21 cellular contexts compared by ENCODE assay signal in the genomic region with DNA sequence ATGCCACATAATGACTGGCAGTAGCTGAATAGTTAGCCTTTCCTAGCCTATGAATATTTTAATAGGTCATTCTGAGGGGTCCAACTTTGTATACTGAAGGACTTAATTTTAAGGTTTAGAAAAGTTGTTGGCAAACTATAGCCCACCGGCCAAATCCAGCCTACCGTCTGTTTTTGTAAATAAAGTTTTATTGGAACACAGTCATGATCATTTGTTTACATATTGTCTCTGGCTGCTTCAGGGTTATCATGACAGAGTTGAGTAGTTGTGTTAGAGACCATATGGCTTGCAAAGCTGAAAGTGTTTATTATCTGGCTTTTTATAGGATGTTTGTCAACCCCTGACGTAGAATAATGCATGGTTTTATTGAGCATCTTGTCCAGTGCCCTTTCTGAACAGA.
A peak's percentile ranks its signal among the peaks of the same experiment; 100 is the strongest.
DNase-seq lines count a peak whose midpoint lies in the region; ATAC-seq, FAIRE-seq and TF ChIP-seq lines count a peak whose summit lies in the region.
"Had no signal": no experiment of that assay in that cellular context is flagged by ENCODE, and none has a peak within 500 bp of the region (broad histone marks: within the 10 kb centered on the region; RNA-seq: fewer than 3 reads in every experiment).

No MANE protein-coding gene starts in this region.

- FAIRE-seq in K562 (lab: Jason Lieb, UNC): no peak
- FAIRE-seq: GM12891, GM18507, H54 had no signal

- no peak overlapping the region for H3K23ac ChIP-seq in trophoblast cell (ENCODE audit: low read length)

- no peak overlapping the region for H4K91ac ChIP-seq in trophoblast cell (ENCODE audit: low read depth, low read length)

- no peak for TF ChIP-seq RAD21 in K562 (CRISPR knock-in tag; conservative IDR thresholded peaks at IDR 0.05 in 1 of 2, IDR thresholded peaks at IDR 0.05 in 1 of 2)

- H3K9me1 ChIP-seq in K562 (ENCODE audit: control insufficient read depth, insufficient read depth, low read length): no peaks in the 10 kb centered on the region

- H4K12ac ChIP-seq in trophoblast cell (ENCODE audit: low read depth, low read length): no peak overlapping the region

- H2BK12ac ChIP-seq in trophoblast cell (ENCODE audit: low read length): no peak overlapping the region

- H3K4me1 ChIP-seq in K562 (replicated peaks in 1 of 2; ENCODE audit: control insufficient read depth in 2 of 2, insufficient read depth in 2 of 2, low read length in 2 of 2) (no peaks in the 10 kb centered on the region), trophoblast cell (ENCODE audit: control insufficient read depth in 1 of 2, insufficient read depth in 2 of 2, low read length in 2 of 2) (peaks cover 9 to 20% of the 10 kb centered on the region in 2 experiments)
- H3K4me1 ChIP-seq: BLaER1 had no signal

- DNase-seq in LNCaP clone FGC (ENCODE audit: low read depth) (peak; percentile 11), K562 (ENCODE audit: extremely low read depth in 1 of 4, low spot score in 3 of 4) (no peak), trophoblast cell (no peak), ACHN (no peak), SW480 (ENCODE audit: low spot score) (no peak)
- DNase-seq: Caco-2; CD4-positive, CD25-positive, alpha-beta regulatory T cell; CD8-positive, alpha-beta T cell; DMS 273 treated with DMSO at 0.1 percent for 48 hours; DMS79; EL; GDM1; GOT3; HFFc6 had no signal

- no peak overlapping the region for H3K4ac ChIP-seq in trophoblast cell (ENCODE audit: low read depth, low read length)

- CTCF ChIA-PET in K562 (lab: Yijun Ruan, JAX; ENCODE audit: low intra/inter-chr PET ratio): no interaction called here

- TF ChIP-seq EP300 in K562 (IDR thresholded peaks at IDR 0.05; ENCODE audit: low read length): no peak

- H2AFZ ChIP-seq in K562 (ENCODE audit: low read depth, low read length) (no peak overlapping the region), trophoblast cell (ENCODE audit: insufficient read depth, low read length, poor library complexity) (no peak overlapping the region)

- H3K9ac ChIP-seq in K562 (ENCODE audit: insufficient read depth in 1 of 2, low read depth in 2 of 2, low read length in 2 of 2) (no peak overlapping the region), trophoblast cell (ENCODE audit: low read length) (no peak overlapping the region)
- H3K9ac ChIP-seq: BLaER1 had no signal

- POLR2A ChIA-PET in K562 (lab: Yijun Ruan, JAX): no interaction called here

- H3K4me2 ChIP-seq in K562 (ENCODE audit: insufficient read depth, low read length): no peak overlapping the region
- no peak overlapping the region for H3K4me2 ChIP-seq in trophoblast cell (ENCODE audit: low read length)
- H3K4me2 ChIP-seq: BLaER1 had no signal

- in situ Hi-C loops in K562 (cut with MboI): no loop called here
- in situ Hi-C loops in ACHN (cut with HindIII; ENCODE audit: low pct_ligation_motif_present, low pct_unique_long_range_greater_than_20kb, low sequenced_read_pairs): no loop called here

- H3K9me3 ChIP-seq in K562 (replicated peaks; ENCODE audit: control insufficient read depth, insufficient read depth, low read depth, low read length) (no peaks in the 10 kb centered on the region), trophoblast cell (ENCODE audit: insufficient read depth, low read depth, low read length) (peaks cover 2% of the 10 kb centered on the region)
- H3K9me3 ChIP-seq: BLaER1, Caco-2, HAP-1 had no signal

- intact Hi-C loops in K562 (cut with micrococcal nuclease): no loop called here

- H4K8ac ChIP-seq in trophoblast cell (ENCODE audit: low read depth, low read length): no peak overlapping the region

- H3K4me3 ChIP-seq in LNCaP clone FGC (ENCODE audit: low read depth, low read length) (no peak overlapping the region), K562 (no peak overlapping the region), trophoblast cell (ENCODE audit: low read depth, low read length) (no peak overlapping the region)
- H3K4me3 ChIP-seq: BLaER1, HAP-1 had no signal

- H2BK5ac ChIP-seq in trophoblast cell (ENCODE audit: low read depth, low read length, poor library complexity): peak overlapping the region; percentile 38

- H4K20me1 ChIP-seq in K562 (replicated peaks; ENCODE audit: control insufficient read depth, insufficient read depth, low read length): no peaks in the 10 kb centered on the region
- H4K20me1 ChIP-seq: BLaER1 had no signal

- TF ChIP-seq CTCF in LNCaP clone FGC (IDR thresholded peaks at IDR 0.05; ENCODE audit: control insufficient read depth, extremely low read depth, insufficient read depth): no peak
- no peak for TF ChIP-seq CTCF in K562 (IDR thresholded peaks at IDR 0.05 in 2 of 3, conservative IDR thresholded peaks at IDR 0.05 in 1 of 3; ENCODE audit: insufficient read depth in 2 of 3, low read depth in 1 of 3, low read length in 3 of 3)

- no peak overlapping the region for H3K27ac ChIP-seq in K562 (ENCODE audit: extremely low read depth, low read depth, low read length)
- H3K27ac ChIP-seq in trophoblast cell (ENCODE audit: low read depth, low read length): no peak overlapping the region
- H3K27ac ChIP-seq: BLaER1, C4-2B had no signal

- ATAC-seq in K562 (no peak), HG02588 (IDR thresholded peaks at IDR 0.05; ENCODE audit: unreplicated experiment) (no peak)
- ATAC-seq: CD8-positive, alpha-beta T cell had no signal

- WGBS in K562 (ENCODE audit: insufficient coverage, low coverage, missing lambda C conversion rate): 2% methylated on average over 3 of the region's 3 CpGs
- no CpG with 5 or more reads among the region's 3 CpGs for WGBS in trophoblast cell (ENCODE audit: extremely low coverage, insufficient coverage, insufficient read length)

- no TSS peak for BruUV-seq in K562 (replicated peaks; lab: Mats Ljungman, UMichigan)

- H3K79me1 ChIP-seq in trophoblast cell (ENCODE audit: low read length): peaks cover 23% of the 10 kb centered on the region

- no peak overlapping the region for H2AK5ac ChIP-seq in trophoblast cell (ENCODE audit: low read length)

- H3K79me2 ChIP-seq in K562 (ENCODE audit: control insufficient read depth, insufficient read depth, low read length) (no peaks in the 10 kb centered on the region), trophoblast cell (ENCODE audit: control insufficient read depth, insufficient read depth, low read length, poor library complexity) (peaks cover 2% of the 10 kb centered on the region)

- no peak overlapping the region for H2BK120ac ChIP-seq in trophoblast cell (ENCODE audit: insufficient read depth, low read length, poor library complexity)

- no peak for TF ChIP-seq POLR2A in K562 (conservative IDR thresholded peaks at IDR 0.05)

- H3K36me3 ChIP-seq in K562 (ENCODE audit: control insufficient read depth, insufficient read depth, low read length) (no peaks in the 10 kb centered on the region), trophoblast cell (ENCODE audit: control insufficient read depth in 1 of 2, insufficient read depth in 2 of 2, low read length in 2 of 2) (no peaks in the 10 kb centered on the region)
- H3K36me3 ChIP-seq: BLaER1, HAP-1 had no signal

- no peak overlapping the region for H3K14ac ChIP-seq in trophoblast cell (ENCODE audit: low read length)

- no peaks in the 10 kb centered on the region for H3K27me3 ChIP-seq in K562 (ENCODE audit: control insufficient read depth in 2 of 2, insufficient read depth in 2 of 2, low read length in 2 of 2)
- no peaks in the 10 kb centered on the region for H3K27me3 ChIP-seq in trophoblast cell (ENCODE audit: insufficient read depth, low read length)
- H3K27me3 ChIP-seq: BLaER1 had no signal

- H3K18ac ChIP-seq in trophoblast cell (ENCODE audit: low read length): no peak overlapping the region

TF ChIP-seq in K562, 482 proteins besides CTCF, POLR2A, EP300 and RAD21 (continues in another document):
- TF ChIP-seq, protein P1, sequence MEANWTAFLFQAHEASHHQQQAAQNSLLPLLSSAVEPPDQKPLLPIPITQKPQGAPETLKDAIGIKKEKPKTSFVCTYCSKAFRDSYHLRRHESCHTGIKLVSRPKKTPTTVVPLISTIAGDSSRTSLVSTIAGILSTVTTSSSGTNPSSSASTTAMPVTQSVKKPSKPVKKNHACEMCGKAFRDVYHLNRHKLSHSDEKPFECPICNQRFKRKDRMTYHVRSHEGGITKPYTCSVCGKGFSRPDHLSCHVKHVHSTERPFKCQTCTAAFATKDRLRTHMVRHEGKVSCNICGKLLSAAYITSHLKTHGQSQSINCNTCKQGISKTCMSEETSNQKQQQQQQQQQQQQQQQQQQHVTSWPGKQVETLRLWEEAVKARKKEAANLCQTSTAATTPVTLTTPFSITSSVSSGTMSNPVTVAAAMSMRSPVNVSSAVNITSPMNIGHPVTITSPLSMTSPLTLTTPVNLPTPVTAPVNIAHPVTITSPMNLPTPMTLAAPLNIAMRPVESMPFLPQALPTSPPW (CRISPR knock-in tag; IDR thresholded peaks at IDR 0.05): no peak
